19 cellular contexts compared by ENCODE assay signal in genomic region chr2:152518656-152519580, GRCh38.
DNase-seq lines count a peak whose midpoint lies in the region; ATAC-seq and TF ChIP-seq lines count a peak whose summit lies in the region.
"Had no signal": no experiment of that assay in that cellular context is flagged by ENCODE, and none has a peak within 500 bp of the region (broad histone marks: within the 10 kb centered on the region; RNA-seq: fewer than 3 reads in every experiment).

No MANE protein-coding gene starts in this region.

- no peaks in the 10 kb centered on the region for H3K9me3 ChIP-seq in HAP-1
- H3K9me3 ChIP-seq: colonic mucosa, esophagus muscularis mucosa, prostate gland had no signal

- H3K4me3 Mint-ChIP-seq in osteocyte (ENCODE audit: unreplicated experiment), result no peak overlapping the region
- H3K4me3 Mint-ChIP-seq: activated naive CD8-positive, alpha-beta T cell; HFFc6; stimulated activated naive CD8-positive, alpha-beta T cell treated with anti-CD3 and anti-CD28 coated beads, Interleukin-15, Interleukin-2, amounts not matched to agents 100 ng/mL and 50 ng/mL, for 24 hours had no signal

- peak; percentile 21 to 60 for DNase-seq in HAP-1 (ENCODE audit: low spot score in 2 of 2)
- DNase-seq in NCI-H748 (lab: John Stamatoyannopoulos, UW; ENCODE audit: unreplicated experiment), result peak; percentile 45
- DNase-seq in coronary artery (ENCODE audit: low spot score), result no peak
- no peak for DNase-seq in osteocyte (ENCODE audit: extremely low spot score, unreplicated experiment)
- DNase-seq in stimulated activated naive CD8-positive, alpha-beta T cell treated with anti-CD3 and anti-CD28 coated beads, Interleukin-15, Interleukin-2, amounts not matched to agents 100 U/mL and 50 U/mL, for 24 hours, result no peak
- DNase-seq in NK-92 (lab: John Stamatoyannopoulos, UW; ENCODE audit: unreplicated experiment), result no peak
- DNase-seq: Calu3, colonic mucosa, HFFc6, NCI-H1048, NCI-H446, OCI-M1 had no signal

- H3K36me3 Mint-ChIP-seq in osteocyte (ENCODE audit: unreplicated experiment), result no peaks in the 10 kb centered on the region
- H3K36me3 Mint-ChIP-seq: activated naive CD8-positive, alpha-beta T cell had no signal

- TF ChIP-seq CTCF in coronary artery (IDR thresholded peaks at IDR 0.05) (no peak), osteocyte (IDR thresholded peaks at IDR 0.05) (no peak)

- peak overlapping the region; percentile 12 for H3K27ac Mint-ChIP-seq in osteocyte (ENCODE audit: unreplicated experiment)
- H3K27ac Mint-ChIP-seq: activated naive CD8-positive, alpha-beta T cell; HFFc6; stimulated activated naive CD8-positive, alpha-beta T cell treated with anti-CD3 and anti-CD28 coated beads, Interleukin-15, Interleukin-2, amounts not matched to agents 100 ng/mL and 50 ng/mL, for 24 hours had no signal

- ATAC-seq in GM18858 (IDR thresholded peaks at IDR 0.05; ENCODE audit: unreplicated experiment) (no peak), esophagus mucosa (no peak)
- ATAC-seq in stimulated activated naive CD8-positive, alpha-beta T cell treated with anti-CD3 and anti-CD28 coated beads, Interleukin-15, Interleukin-2, amounts not matched to agents 100 U/mL and 50 U/mL, for 24 hours, result no peak
- ATAC-seq: SK-N-SH treated with all-trans-retinoic acid at 6 μM for 48 hours had no signal

- in situ Hi-C loops in HAP-1 (cut with MboI; ENCODE audit: low sequenced_read_pairs), result no loop called here

- no peaks in the 10 kb centered on the region for H3K27me3 ChIP-seq in HAP-1 (ENCODE audit: low read depth)
- H3K27me3 ChIP-seq: colonic mucosa, esophagus muscularis mucosa had no signal

- H3K27me3 Mint-ChIP-seq in osteocyte (ENCODE audit: unreplicated experiment), result no peaks in the 10 kb centered on the region

- no peak overlapping the region for H3K27ac ChIP-seq in coronary artery
- H3K27ac ChIP-seq: colonic mucosa, esophagus muscularis mucosa, prostate gland had no signal

- no peaks in the 10 kb centered on the region for H3K36me3 ChIP-seq in HAP-1 (replicated peaks)
- H3K36me3 ChIP-seq: colonic mucosa, esophagus muscularis mucosa, prostate gland had no signal

- peaks cover 17% of the 10 kb centered on the region for H3K4me1 ChIP-seq in HAP-1
- H3K4me1 ChIP-seq: colonic mucosa, prostate gland had no signal

- H3K4me3 ChIP-seq in HAP-1 (no peak overlapping the region), coronary artery (peak overlapping the region; percentile 14)
- H3K4me3 ChIP-seq: colonic mucosa, esophagus muscularis mucosa, prostate gland had no signal

- H3K4me1 Mint-ChIP-seq in osteocyte (ENCODE audit: unreplicated experiment), result peaks cover 27% of the 10 kb centered on the region

- H3K9me3 Mint-ChIP-seq in osteocyte (ENCODE audit: unreplicated experiment), result no peaks in the 10 kb centered on the region
- H3K9me3 Mint-ChIP-seq: HFFc6; stimulated activated naive CD8-positive, alpha-beta T cell treated with anti-CD3 and anti-CD28 coated beads, Interleukin-15, Interleukin-2, amounts not matched to agents 100 ng/mL and 50 ng/mL, for 24 hours had no signal

Comparison
In these comparisons a context has a peak if more than half of its experiments do, and no peak if none do; other contexts are left out.
1. DNase-seq: peak in HAP-1 (2 of 2) and NCI-H748 (single experiment); none in coronary artery (single experiment), osteocyte (single experiment), stimulated activated naive CD8-positive, alpha-beta T cell treated with anti-CD3 and anti-CD28 coated beads, Interleukin-15, Interleukin-2, amounts not matched to agents 100 U/mL and 50 U/mL, for 24 hours (single experiment) and NK-92 (single experiment).